32 cellular contexts compared by ENCODE assay signal in the genomic region with DNA sequence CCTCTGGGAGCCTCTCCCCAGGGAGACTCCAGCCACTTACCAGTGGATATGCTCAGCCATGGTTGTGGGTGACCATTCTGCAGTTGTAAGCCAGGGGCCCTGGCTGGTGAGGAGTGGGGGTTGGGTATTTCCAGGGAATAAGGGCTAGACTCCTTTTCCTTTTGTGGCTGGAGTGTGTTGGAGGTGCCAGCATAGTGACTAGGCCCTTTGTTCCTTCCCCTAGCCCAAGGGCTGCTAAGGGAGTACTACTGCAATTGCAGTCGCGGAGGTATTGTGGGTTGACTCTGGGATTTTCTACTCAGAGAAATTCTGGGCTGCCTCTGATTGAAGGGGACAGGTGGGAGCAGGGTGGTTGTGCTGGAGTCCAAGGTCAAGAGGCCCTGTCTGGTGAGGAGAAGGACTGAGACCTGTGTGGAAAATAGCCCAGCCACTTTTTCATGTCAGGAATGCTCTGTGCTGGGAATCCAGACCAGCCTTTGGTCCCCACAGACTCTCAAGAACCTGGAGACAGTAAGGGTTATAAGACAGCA. TPM values are rescaled to one million over a fixed set of nuclear protein-coding genes. Genes with fewer than 3 reads are reported as not detected.
"Had no signal": no experiment of that assay in that cellular context is flagged by ENCODE, and none has a peak within 500 bp of the region (broad histone marks: within the 10 kb centered on the region; RNA-seq: fewer than 3 reads in every experiment).

No MANE protein-coding gene starts in this region.

- H3K4me1 ChIP-seq: esophagus muscularis mucosa, foreskin keratinocyte, gastrocnemius medialis had no signal

- DNase-seq: activated CD4-positive, alpha-beta T cell treated with anti-CD3 and anti-CD28 coated beads for 48 hours; activated CD4-positive, alpha-beta T cell treated with anti-CD3 and anti-CD28 coated beads, Interleukin-2, amount 50 U/mL, for 1 hour; activated CD4-positive, alpha-beta T cell treated with anti-CD3 and anti-CD28 coated beads, Interleukin-2, amount 50 U/mL, for 48 hours; activated CD8-positive, alpha-beta memory T cell treated with anti-CD3 and anti-CD28 coated beads for 24 hours; activated CD8-positive, alpha-beta T cell treated with anti-CD3 and anti-CD28 coated beads for 36 hours; activated effector memory CD4-positive, alpha-beta T cell treated with Interleukin-2 at 50 U/mL for 16 hours; activated gamma-delta T cell treated with Interleukin-2 at 50 U/mL for 16 hours; activated naive CD4-positive, alpha-beta T cell treated with anti-CD3 and anti-CD28 coated beads, Interleukin-2, amount 50 U/mL, for 16 hours; activated naive CD4-positive, alpha-beta T cell treated with Interleukin-2 at 50 U/mL for 16 hours; activated T-cell treated with anti-CD3 and anti-CD28 coated beads, Interleukin-2, amount 50 U/mL, for 4 hours; amniotic stem cell; anterior cingulate cortex; brain microvascular endothelial cell; caudate nucleus; cortex of kidney; dermis blood vessel endothelial cell; effector CD4-positive, alpha-beta T cell; effector memory CD8-positive, alpha-beta T cell; erythroblast; foreskin keratinocyte; gastrocnemius medialis; glutamatergic neuron; T-helper 2 cell had no signal

- H3K4me3 ChIP-seq: esophagus muscularis mucosa, gastrocnemius medialis had no signal

- ATAC-seq: activated CD8-positive, alpha-beta T cell treated with anti-CD3 and anti-CD28 coated beads for 36 hours; activated T-cell treated with anti-CD3 and anti-CD28 coated beads, Interleukin-2, amount 50 U/mL, for 4 hours; activated T-helper 17 cell treated with anti-CD3 and anti-CD28 coated beads, Interleukin-2, amount 50 U/mL, for 72 hours; effector memory CD8-positive, alpha-beta T cell; foreskin keratinocyte; gastrocnemius medialis; WTC11 had no signal

- H3K36me3 ChIP-seq: brain microvascular endothelial cell, esophagus muscularis mucosa, gastrocnemius medialis had no signal

- H3K27me3 ChIP-seq: brain microvascular endothelial cell, esophagus muscularis mucosa, foreskin keratinocyte, gastrocnemius medialis had no signal

- H3K27ac ChIP-seq: brain microvascular endothelial cell, esophagus muscularis mucosa, foreskin keratinocyte, gastrocnemius medialis, VCaP had no signal

- H3K9me3 ChIP-seq: gastrocnemius medialis had no signal

RNA-seq across cellular contexts. Expression of gene MROH9, which starts 43.1 kb away (rescaled TPM):
- total RNA-seq: activated CD8-positive, alpha-beta T cell treated with anti-CD3 and anti-CD28 coated beads for 36 hours; activated T-cell treated with anti-CD3 and anti-CD28 coated beads, Interleukin-2, amount 50 U/mL, for 4 hours; activated T-helper 17 cell treated with anti-CD3 and anti-CD28 coated beads, Interleukin-2, amount 50 U/mL, for 72 hours; astrocyte; bronchial epithelial cell; chondrocyte; dermis blood vessel endothelial cell; esophagus muscularis mucosa; foreskin keratinocyte; gastrocnemius medialis; T-helper 1 cell treated with Interleukin-12 subunit alpha and Interleukin-12 subunit beta and Interleukin-4 antibody, amounts not matched to agents 30 ng/mL and 1 ng/mL, for 36 hours; WTC11 had no signal
- polyA plus RNA-seq: adipose tissue, foreskin keratinocyte had no signal
